ENCODE assay signal across 21 cellular contexts in genomic region chr13:111479412-111479811, GRCh38.
"Had no signal": no experiment of that assay in that cellular context is flagged by ENCODE, and none has a peak within 500 bp of the region (broad histone marks: within the 10 kb centered on the region; RNA-seq: fewer than 3 reads in every experiment).

No MANE protein-coding gene starts in this region.

- DNase-seq: cerebellar nuclear complex; dorsolateral prefrontal cortex; effector CD4-positive, alpha-beta T cell; hypothalamus; immature natural killer cell; mesenchymal stem cell; mucosa of descending colon; naive B cell; right cardiac atrium; small intestine; stimulated activated CD4-positive, alpha-beta T cell treated with anti-CD3 and anti-CD28 coated beads, Interleukin-15, amount 100 ng/mL, for 24 hours; stimulated activated CD4-positive, alpha-beta T cell treated with anti-CD3 and anti-CD28 coated beads, Interleukin-2, amount 100 ng/mL, for 48 hours; stimulated activated naive B cell treated with anti-CD40 and anti-IgM and Interleukin-4, amounts not matched to agents 10 μg/mL and 1 μg/mL and 100 μg/mL, for 72 hours; thyroid gland; uterus had no signal

- H3K27me3 ChIP-seq: thyroid gland, upper lobe of left lung, uterus had no signal

- FAIRE-seq: frontal cortex, keratinocyte, small intestine had no signal

- ATAC-seq: mucosa of descending colon; natural killer cell treated with Interleukin-12 subunit alpha and Interleukin-12 subunit beta and Interleukin-15 and Interleukin-18, amount 100 ng/mL, for 72 hours; psoas muscle; stimulated activated naive B cell treated with anti-CD40 and anti-IgM and Interleukin-4, amounts not matched to agents 10 μg/mL and 1 μg/mL and 100 μg/mL, for 72 hours had no signal

- H3K27ac ChIP-seq: dorsolateral prefrontal cortex, psoas muscle, stomach, thyroid gland, upper lobe of left lung, uterus had no signal

- H3K36me3 ChIP-seq: stomach, thyroid gland, upper lobe of left lung, uterus had no signal

- H3K4me1 ChIP-seq: psoas muscle, stomach, thyroid gland, upper lobe of left lung, uterus had no signal

- H3K4me3 ChIP-seq: dorsolateral prefrontal cortex, mucosa of descending colon, psoas muscle, stomach, thyroid gland, upper lobe of left lung, uterus had no signal

- H3K9me3 ChIP-seq: mucosa of descending colon, psoas muscle, stomach, thyroid gland, upper lobe of left lung, uterus had no signal
